ENCODE assay signal across 8 cellular contexts in genomic region chrX:56726609-56727008, GRCh38. TPM values are rescaled to one million over a fixed set of nuclear protein-coding genes. Genes with fewer than 3 reads are reported as not detected.
DNase-seq lines count a peak whose midpoint lies in the region; ATAC-seq and TF ChIP-seq lines count a peak whose summit lies in the region.

No MANE protein-coding gene starts in this region.

- peaks cover 4% of the 10 kb centered on the region for H3K27me3 Mint-ChIP-seq in activated naive CD4-positive, alpha-beta T cell treated with anti-CD3 and anti-CD28 coated beads, Interleukin-2, amount 10 ng/mL, durations not matched to agents 7 days and 5 days

- H3K4me3 ChIP-seq in astrocyte of the cerebellum (ENCODE audit: low read depth, low read length), result no peak overlapping the region

- CTCF ChIA-PET in activated naive CD4-positive, alpha-beta T cell treated with anti-CD3 and anti-CD28 coated beads, Interleukin-2, amount 10 ng/mL, durations not matched to agents 7 days and 5 days (lab: Charles Lee), result interaction anchor here (0.6 to 3.8 kb wide), 5 partner anchors 10 to 1387 kb away, joined by 3 to 51 read pairs (median 3); no protein-coding TSS in a partner anchor

- DNase-seq in activated naive CD4-positive, alpha-beta T cell treated with anti-CD3 and anti-CD28 coated beads, Interleukin-2, amount 10 ng/mL, durations not matched to agents 7 days and 5 days, result peak; percentile 34
- no peak for DNase-seq in activated naive CD4-positive, alpha-beta T cell treated with Interleukin-2 at 50 U/mL for 16 hours
- DNase-seq in NCI-H345 treated with DMSO at 0.1 percent for 48 hours (lab: John Stamatoyannopoulos, UW; ENCODE audit: unreplicated experiment), result peak; percentile 5
- peak; percentile 41 for DNase-seq in astrocyte of the cerebellum (ENCODE audit: low read depth)
- peak; percentile 66 for DNase-seq in left kidney (ENCODE audit: low read depth, low spot score)
- no peak for DNase-seq in mesenteric fat pad (ENCODE audit: low spot score)

- TF ChIP-seq CTCF in astrocyte of the cerebellum (IDR thresholded peaks at IDR 0.05; ENCODE audit: low read depth, low read length, missing control alignments), result peak; percentile 63

- peaks cover 26% of the 10 kb centered on the region for H3K4me1 Mint-ChIP-seq in activated naive CD4-positive, alpha-beta T cell treated with anti-CD3 and anti-CD28 coated beads, Interleukin-2, amount 10 ng/mL, durations not matched to agents 7 days and 5 days

- no peak overlapping the region for H3K27ac Mint-ChIP-seq in activated naive CD4-positive, alpha-beta T cell treated with anti-CD3 and anti-CD28 coated beads, Interleukin-2, amount 10 ng/mL, durations not matched to agents 7 days and 5 days

- in situ Hi-C loops in astrocyte of the cerebellum (cut with HindIII; ENCODE audit: low sequenced_read_pairs), result no loop called here

- ATAC-seq in HG02798 (IDR thresholded peaks at IDR 0.05; ENCODE audit: poor library complexity, unreplicated experiment), result peak; percentile 31
- ATAC-seq in HG02970 (IDR thresholded peaks at IDR 0.05; ENCODE audit: low FRiP score, unreplicated experiment), result no peak

- no peaks in the 10 kb centered on the region for H3K9me3 Mint-ChIP-seq in activated naive CD4-positive, alpha-beta T cell treated with anti-CD3 and anti-CD28 coated beads, Interleukin-2, amount 10 ng/mL, durations not matched to agents 7 days and 5 days

- no peak overlapping the region for H3K4me3 Mint-ChIP-seq in activated naive CD4-positive, alpha-beta T cell treated with anti-CD3 and anti-CD28 coated beads, Interleukin-2, amount 10 ng/mL, durations not matched to agents 7 days and 5 days

- H3K36me3 Mint-ChIP-seq in activated naive CD4-positive, alpha-beta T cell treated with anti-CD3 and anti-CD28 coated beads, Interleukin-2, amount 10 ng/mL, durations not matched to agents 7 days and 5 days, result peaks cover 2% of the 10 kb centered on the region

RNA-seq across cellular contexts. Expression of gene NBDY, which starts 2.4 kb away (rescaled TPM):
- total RNA-seq in mesenteric fat pad, result 25.1 TPM

Comparison
In these comparisons a context has a peak if more than half of its experiments do, and no peak if none do; other contexts are left out.
1. DNase-seq: peak in activated naive CD4-positive, alpha-beta T cell treated with anti-CD3 and anti-CD28 coated beads, Interleukin-2, amount 10 ng/mL, durations not matched to agents 7 days and 5 days (single experiment), NCI-H345 treated with DMSO at 0.1 percent for 48 hours (single experiment), astrocyte of the cerebellum (single experiment) and left kidney (single experiment); none in activated naive CD4-positive, alpha-beta T cell treated with Interleukin-2 at 50 U/mL for 16 hours (single experiment) and mesenteric fat pad (single experiment).